Comparison of ENCODE assay signal across 1 cellular context in the genomic region with DNA sequence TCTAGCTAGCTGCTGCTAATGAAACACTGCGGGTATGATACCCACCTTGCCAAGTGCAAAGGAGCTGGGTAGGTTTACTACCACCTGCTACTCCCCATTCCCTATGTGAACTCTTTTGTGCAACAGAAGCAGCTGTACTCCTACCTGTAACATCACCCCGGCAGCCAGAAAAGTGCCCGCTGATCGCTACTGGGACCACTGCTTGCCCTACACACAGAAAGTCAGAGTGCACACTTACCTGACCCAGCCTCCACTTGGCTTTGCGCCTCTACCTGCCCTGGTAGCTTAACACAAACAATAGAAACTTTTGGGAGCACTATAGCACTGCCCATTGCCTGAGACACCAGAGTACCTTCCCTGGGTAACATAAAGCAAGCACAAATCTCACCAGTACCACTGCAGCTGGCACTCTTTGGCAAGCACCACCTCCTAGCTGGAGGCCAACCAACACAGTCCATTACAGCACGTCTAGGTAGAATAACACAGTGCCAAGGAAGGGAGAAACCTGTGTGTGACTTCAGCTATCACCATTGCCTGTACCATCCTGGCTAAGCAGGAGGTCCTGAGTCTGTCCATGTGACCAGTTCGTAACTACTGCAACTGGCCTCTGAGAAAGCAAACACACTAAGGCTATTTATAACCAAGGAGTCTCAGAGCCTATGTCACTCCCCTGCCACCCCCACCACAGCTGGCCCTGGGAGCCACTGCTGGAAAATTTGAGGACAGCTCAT.
TF ChIP-seq lines count a peak whose summit lies in the region.

No MANE protein-coding gene starts in this region.

TF ChIP-seq in GM23338, 12 proteins besides CTCF, POLR2A, EP300 and RAD21 (continued from another document):
- no peak for TF ChIP-seq REST (IDR thresholded peaks at IDR 0.05; ENCODE audit: unreplicated experiment)
- no peak for TF ChIP-seq STAT1 (IDR thresholded peaks at IDR 0.05; ENCODE audit: unreplicated experiment)
- TF ChIP-seq EZH2phosphoT487 (IDR thresholded peaks at IDR 0.05; ENCODE audit: unreplicated experiment), result no peak
- TF ChIP-seq, protein P1, sequence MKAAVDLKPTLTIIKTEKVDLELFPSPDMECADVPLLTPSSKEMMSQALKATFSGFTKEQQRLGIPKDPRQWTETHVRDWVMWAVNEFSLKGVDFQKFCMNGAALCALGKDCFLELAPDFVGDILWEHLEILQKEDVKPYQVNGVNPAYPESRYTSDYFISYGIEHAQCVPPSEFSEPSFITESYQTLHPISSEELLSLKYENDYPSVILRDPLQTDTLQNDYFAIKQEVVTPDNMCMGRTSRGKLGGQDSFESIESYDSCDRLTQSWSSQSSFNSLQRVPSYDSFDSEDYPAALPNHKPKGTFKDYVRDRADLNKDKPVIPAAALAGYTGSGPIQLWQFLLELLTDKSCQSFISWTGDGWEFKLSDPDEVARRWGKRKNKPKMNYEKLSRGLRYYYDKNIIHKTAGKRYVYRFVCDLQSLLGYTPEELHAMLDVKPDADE (IDR thresholded peaks at IDR 0.05), result no peak
